Comparison of ENCODE assay signal across 13 cellular contexts in the genomic region with DNA sequence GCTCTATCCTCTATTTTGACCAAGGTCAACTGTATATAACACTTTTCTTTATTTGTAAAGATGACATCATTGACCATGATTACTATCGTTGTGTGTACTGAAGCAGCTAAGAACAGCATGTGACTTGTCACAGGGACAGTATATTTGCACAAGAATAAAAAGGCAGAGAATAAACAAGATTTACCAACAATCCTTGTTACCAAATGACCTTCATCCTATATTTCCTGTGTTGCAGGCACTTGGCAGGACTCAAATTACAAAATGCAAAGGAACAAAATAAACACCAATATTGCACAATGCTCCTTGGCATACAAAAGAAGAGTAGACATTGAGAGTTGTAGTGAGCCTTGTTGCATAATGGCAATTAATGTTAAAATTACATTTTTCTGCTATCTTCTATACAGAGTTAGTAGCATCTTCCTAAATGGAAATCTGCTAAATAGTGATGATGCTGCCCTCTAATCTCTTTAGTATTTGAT.
DNase-seq lines count a peak whose midpoint lies in the region; ATAC-seq, FAIRE-seq and TF ChIP-seq lines count a peak whose summit lies in the region.
"Had no signal": no experiment of that assay in that cellular context is flagged by ENCODE, and none has a peak within 500 bp of the region (broad histone marks: within the 10 kb centered on the region; RNA-seq: fewer than 3 reads in every experiment).

No MANE protein-coding gene starts in this region.

- H3K4me2 ChIP-seq in HepG2 (ENCODE audit: low read depth, low read length) = peak overlapping the region; percentile 29

- H3K27me3 ChIP-seq in body of pancreas (no peaks in the 10 kb centered on the region), HepG2 (ENCODE audit: control insufficient read depth in 1 of 2, insufficient read depth in 2 of 2, low read length in 2 of 2) (peaks cover 1 to 38% of the 10 kb centered on the region in 2 experiments; a peak in 4 of 5 replicates)
- no peaks in the 10 kb centered on the region for H3K27me3 ChIP-seq in effector memory CD4-positive, alpha-beta T cell (replicated peaks; ENCODE audit: control insufficient read depth, insufficient read depth, low read length, poor library complexity, severe bottlenecking)
- H3K27me3 ChIP-seq: pancreas had no signal

- POLR2A ChIA-PET in HepG2 (lab: Yijun Ruan, JAX) = interaction anchor here (0.9 to 2.9 kb wide), 10 partner anchors 14 to 178 kb away, joined by 3 to 26 read pairs (median 6); partner anchors contain the start of genes COQ10B, HSPD1, HSPE1 and MARS2

- no peak overlapping the region for H2AFZ ChIP-seq in HepG2 (ENCODE audit: low read length)

- TF ChIP-seq CTCF in body of pancreas (IDR thresholded peaks at IDR 0.05) (no peak), HepG2 (CRISPR knock-in tag; IDR thresholded peaks at IDR 0.05) (no peak)

- 0 to 7% methylated on average over 1 of the region's 1 CpG for WGBS in body of pancreas, 2 donors
- 0% methylated on average over 1 of the region's 1 CpG for WGBS in HepG2 (ENCODE audit: low lambda C conversion rate)

- H3K27ac ChIP-seq in body of pancreas = no peak overlapping the region
- no peak overlapping the region for H3K27ac ChIP-seq in HepG2 (ENCODE audit: extremely low read length, insufficient read depth, low read length)
- no peak overlapping the region for H3K27ac ChIP-seq in effector memory CD4-positive, alpha-beta T cell (ENCODE audit: insufficient read depth, low read length, poor library complexity, severe bottlenecking)
- H3K27ac ChIP-seq: pancreas had no signal

- CTCF ChIA-PET in HepG2 (lab: Yijun Ruan, JAX; ENCODE audit: low intra/inter-chr PET ratio, low total read pairs) = no interaction called here

- H3K79me2 ChIP-seq in HepG2 (ENCODE audit: insufficient read depth, low read length) = no peaks in the 10 kb centered on the region

- no peaks in the 10 kb centered on the region for H3K9me3 ChIP-seq in body of pancreas
- H3K9me3 ChIP-seq in HepG2 (ENCODE audit: low read length) = no peaks in the 10 kb centered on the region
- H3K9me3 ChIP-seq in effector memory CD4-positive, alpha-beta T cell (ENCODE audit: control insufficient read depth, low read length) = no peaks in the 10 kb centered on the region
- H3K9me3 ChIP-seq: pancreas had no signal

- H3K36me3 ChIP-seq in body of pancreas (replicated peaks in 1 of 2; ENCODE audit: insufficient read depth in 1 of 2, low read depth in 2 of 2) (no peaks in the 10 kb centered on the region), HepG2 (replicated peaks in 1 of 2; ENCODE audit: control insufficient read depth in 1 of 2, insufficient read depth in 2 of 2, low read length in 2 of 2) (no peaks in the 10 kb centered on the region)
- no peaks in the 10 kb centered on the region for H3K36me3 ChIP-seq in effector memory CD4-positive, alpha-beta T cell (ENCODE audit: control insufficient read depth, insufficient read depth, low read length)
- H3K36me3 ChIP-seq: pancreas had no signal

- TF ChIP-seq EP300 in HepG2 (IDR thresholded peaks at IDR 0.05; ENCODE audit: low read depth in 2 of 2, low read length in 2 of 2) (peak; percentile 98 to 99), HepG2 (CRISPR knock-in tag; IDR thresholded peaks at IDR 0.05; ENCODE audit: borderline replicate concordance) (peak; percentile 98)

- intact Hi-C loops in body of pancreas (cut with DNase I) (no loop called here), HepG2 (cut with micrococcal nuclease; ENCODE audit: unreplicated experiment) (loop anchor here (2.0 kb wide), 2 partner anchors 93 to 113 kb away; partner anchors contain the start of gene HSPE1)

- H3K4me1 ChIP-seq in body of pancreas = no peaks in the 10 kb centered on the region
- peaks cover 34% of the 10 kb centered on the region for H3K4me1 ChIP-seq in HepG2 (ENCODE audit: insufficient read depth, low read length)
- peaks cover 4% of the 10 kb centered on the region for H3K4me1 ChIP-seq in effector memory CD4-positive, alpha-beta T cell (ENCODE audit: control insufficient read depth, insufficient read depth, low read length, poor library complexity, severe bottlenecking)
- H3K4me1 ChIP-seq: pancreas had no signal

- no TSS peak for BruUV-seq in HepG2 (replicated peaks; lab: Mats Ljungman, UMichigan)

- TF ChIP-seq POLR2A in body of pancreas (IDR thresholded peaks at IDR 0.05) (no peak), HepG2 (IDR thresholded peaks at IDR 0.05; ENCODE audit: insufficient read depth in 1 of 2, low read depth in 2 of 2, low read length in 2 of 2) (no peak)

- in situ Hi-C loops in HepG2 (cut with HindIII; ENCODE audit: extremely low pct_ligation_motif_present, low pct_unique_long_range_greater_than_20kb) = no loop called here

- TF ChIP-seq RAD21 in HepG2 (CRISPR knock-in tag; IDR thresholded peaks at IDR 0.05) = peak; percentile 23; the same call in 1 of the 2 replicates

- FAIRE-seq in GM18507 (lab: Jason Lieb, UNC) = peak; percentile 61
- peak; percentile 60 for FAIRE-seq in HepG2 (lab: Jason Lieb, UNC)
- FAIRE-seq: pancreas had no signal

- DNase-seq in GM18507 (ENCODE audit: extremely low spot score, insufficient read length, low read depth) = no peak
- peak; percentile 4 for DNase-seq in NCI-H2107 (lab: John Stamatoyannopoulos, UW)
- DNase-seq in body of pancreas = no peak
- DNase-seq in HepG2 (ENCODE audit: low spot score) = peak; percentile 99
- no peak for DNase-seq in DMS79 (lab: John Stamatoyannopoulos, UW)
- no peak for DNase-seq in effector memory CD4-positive, alpha-beta T cell
- DNase-seq: C1 segment of cervical spinal cord; dermis blood vessel endothelial cell; NCI-H1694 treated with DMSO at 0.1 percent for 48 hours; pancreas; stimulated activated naive CD4-positive, alpha-beta T cell treated with Interleukin-2 at 50 U/mL for 16 hours had no signal

- no peak overlapping the region for H3K4me3 ChIP-seq in body of pancreas
- no peak overlapping the region for H3K4me3 ChIP-seq in HepG2 (replicated peaks in 1 of 3; ENCODE audit: insufficient read depth in 1 of 3, low read depth in 2 of 3, low read length in 3 of 3)
- H3K4me3 ChIP-seq in effector memory CD4-positive, alpha-beta T cell (ENCODE audit: insufficient read depth, low read depth, low read length, poor library complexity, severe bottlenecking) = no peak overlapping the region
- H3K4me3 ChIP-seq: pancreas had no signal

- H3K9ac ChIP-seq in HepG2 (ENCODE audit: insufficient read depth, low read depth, low read length) = no peak overlapping the region

- peak; percentile 47 for ATAC-seq in body of pancreas
- ATAC-seq in HepG2 = peak; percentile 94
- no peak for ATAC-seq in GM21786 (IDR thresholded peaks at IDR 0.05; ENCODE audit: unreplicated experiment)
- ATAC-seq in GM21447 (IDR thresholded peaks at IDR 0.05; ENCODE audit: unreplicated experiment) = no peak

- no peaks in the 10 kb centered on the region for H4K20me1 ChIP-seq in HepG2 (ENCODE audit: insufficient read depth, low read length)

TF ChIP-seq in HepG2, 621 proteins besides CTCF, POLR2A, EP300 and RAD21 (continues in another document):
- TF ChIP-seq ZNF101 (CRISPR knock-in tag; IDR thresholded peaks at IDR 0.05; ENCODE audit: borderline replicate concordance, low read depth) (no peak), ZMAT3 (CRISPR knock-in tag; conservative IDR thresholded peaks at IDR 0.05) (peak; percentile 90), ZNF33A (CRISPR knock-in tag; IDR thresholded peaks at IDR 0.05; ENCODE audit: borderline replicate concordance) (no peak; the same call in 1 of the 2 replicates), CCDC6 (CRISPR knock-in tag; IDR thresholded peaks at IDR 0.05) (peak; percentile 86), KMT2B (CRISPR knock-in tag; IDR thresholded peaks at IDR 0.05) (peak; percentile 77), ZNF121 (CRISPR knock-in tag; IDR thresholded peaks at IDR 0.05) (no peak), ZNF670 (CRISPR knock-in tag; IDR thresholded peaks at IDR 0.05; ENCODE audit: borderline replicate concordance) (peak; percentile 91; the same call in 1 of the 2 replicates), ZNF274 (CRISPR knock-in tag; IDR thresholded peaks at IDR 0.05) (no peak), ZNF766 (CRISPR knock-in tag; IDR thresholded peaks at IDR 0.05; ENCODE audit: borderline replicate concordance) (no peak), TRIM24 (CRISPR knock-in tag; IDR thresholded peaks at IDR 0.05) (peak; percentile 97), ZNF335 (CRISPR knock-in tag; IDR thresholded peaks at IDR 0.05) (peak; percentile 92), SALL1 (CRISPR knock-in tag; IDR thresholded peaks at IDR 0.05) (peak; percentile 91; the same call in 1 of the 2 replicates)
- TF ChIP-seq, protein P1, sequence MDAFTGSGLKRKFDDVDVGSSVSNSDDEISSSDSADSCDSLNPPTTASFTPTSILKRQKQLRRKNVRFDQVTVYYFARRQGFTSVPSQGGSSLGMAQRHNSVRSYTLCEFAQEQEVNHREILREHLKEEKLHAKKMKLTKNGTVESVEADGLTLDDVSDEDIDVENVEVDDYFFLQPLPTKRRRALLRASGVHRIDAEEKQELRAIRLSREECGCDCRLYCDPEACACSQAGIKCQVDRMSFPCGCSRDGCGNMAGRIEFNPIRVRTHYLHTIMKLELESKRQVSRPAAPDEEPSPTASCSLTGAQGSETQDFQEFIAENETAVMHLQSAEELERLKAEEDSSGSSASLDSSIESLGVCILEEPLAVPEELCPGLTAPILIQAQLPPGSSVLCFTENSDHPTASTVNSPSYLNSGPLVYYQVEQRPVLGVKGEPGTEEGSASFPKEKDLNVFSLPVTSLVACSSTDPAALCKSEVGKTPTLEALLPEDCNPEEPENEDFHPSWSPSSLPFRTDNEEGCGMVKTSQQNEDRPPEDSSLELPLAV (CRISPR knock-in tag; conservative IDR thresholded peaks at IDR 0.05; ENCODE audit: low read depth) = no peak
- TF ChIP-seq, protein P2, sequence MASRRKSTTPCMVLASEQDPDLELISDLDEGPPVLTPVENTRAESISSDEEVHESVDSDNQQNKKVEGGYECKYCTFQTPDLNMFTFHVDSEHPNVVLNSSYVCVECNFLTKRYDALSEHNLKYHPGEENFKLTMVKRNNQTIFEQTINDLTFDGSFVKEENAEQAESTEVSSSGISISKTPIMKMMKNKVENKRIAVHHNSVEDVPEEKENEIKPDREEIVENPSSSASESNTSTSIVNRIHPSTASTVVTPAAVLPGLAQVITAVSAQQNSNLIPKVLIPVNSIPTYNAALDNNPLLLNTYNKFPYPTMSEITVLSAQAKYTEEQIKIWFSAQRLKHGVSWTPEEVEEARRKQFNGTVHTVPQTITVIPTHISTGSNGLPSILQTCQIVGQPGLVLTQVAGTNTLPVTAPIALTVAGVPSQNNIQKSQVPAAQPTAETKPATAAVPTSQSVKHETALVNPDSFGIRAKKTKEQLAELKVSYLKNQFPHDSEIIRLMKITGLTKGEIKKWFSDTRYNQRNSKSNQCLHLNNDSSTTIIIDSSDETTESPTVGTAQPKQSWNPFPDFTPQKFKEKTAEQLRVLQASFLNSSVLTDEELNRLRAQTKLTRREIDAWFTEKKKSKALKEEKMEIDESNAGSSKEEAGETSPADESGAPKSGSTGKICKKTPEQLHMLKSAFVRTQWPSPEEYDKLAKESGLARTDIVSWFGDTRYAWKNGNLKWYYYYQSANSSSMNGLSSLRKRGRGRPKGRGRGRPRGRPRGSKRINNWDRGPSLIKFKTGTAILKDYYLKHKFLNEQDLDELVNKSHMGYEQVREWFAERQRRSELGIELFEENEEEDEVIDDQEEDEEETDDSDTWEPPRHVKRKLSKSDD (CRISPR knock-in tag; IDR thresholded peaks at IDR 0.05; ENCODE audit: low read depth) = peak; percentile 88

Comparison
In these comparisons a context has a peak if more than half of its experiments do, and no peak if none do; other contexts are left out.
1. DNase-seq: peak in NCI-H2107 (single experiment) and HepG2 (single experiment); none in GM18507 (single experiment), body of pancreas (0 of 4), DMS79 (single experiment) and effector memory CD4-positive, alpha-beta T cell (0 of 3).
2. ATAC-seq: peak in body of pancreas (single experiment) and HepG2 (single experiment); none in GM21786 (single experiment) and GM21447 (single experiment).